31 cellular contexts compared by ENCODE assay signal in the genomic region with DNA sequence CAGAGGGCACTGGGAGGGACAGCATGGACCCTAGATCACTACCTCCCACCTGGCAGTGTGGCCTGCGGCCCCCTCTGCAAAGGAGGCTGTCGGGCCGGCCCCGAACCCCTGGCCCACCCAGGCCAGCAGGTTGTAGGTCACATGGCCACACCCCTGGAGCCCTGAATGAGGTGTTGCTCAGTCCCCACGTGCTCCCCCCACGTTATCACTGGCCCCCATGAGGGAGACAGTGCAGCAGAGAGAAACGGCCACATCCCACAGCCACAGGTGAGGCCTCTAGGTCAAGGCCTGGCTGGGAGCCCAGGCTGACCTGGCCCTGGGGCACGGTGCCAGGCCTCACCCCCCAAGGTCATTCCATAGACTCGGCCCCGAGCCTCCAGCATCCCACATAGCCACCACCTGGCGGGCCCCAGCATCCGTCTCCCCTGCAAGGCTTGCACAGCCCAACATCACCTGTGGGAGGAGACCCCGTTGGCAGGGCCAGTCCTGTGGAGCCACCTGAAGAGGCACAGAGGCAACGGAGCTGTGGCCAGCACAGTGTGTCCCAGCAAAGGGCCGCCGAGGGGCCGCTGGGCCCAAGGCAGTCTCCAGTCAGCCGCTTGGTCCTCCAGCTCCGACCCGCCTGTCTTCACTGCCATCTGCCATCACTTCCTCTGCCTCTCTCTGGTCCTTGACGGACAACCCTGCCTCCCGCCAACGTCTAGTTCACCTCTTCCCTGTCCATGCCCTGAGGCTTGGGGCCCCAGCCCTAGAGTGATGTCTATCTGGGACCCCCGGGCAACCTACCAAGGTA. TPM values are rescaled to one million over a fixed set of nuclear protein-coding genes. Genes with fewer than 3 reads are reported as not detected.
"Had no signal": no experiment of that assay in that cellular context is flagged by ENCODE, and none has a peak within 500 bp of the region (broad histone marks: within the 10 kb centered on the region; RNA-seq: fewer than 3 reads in every experiment).

No MANE protein-coding gene starts in this region.

- H3K4me1 Mint-ChIP-seq: activated CD4-positive, alpha-beta memory T cell treated with anti-CD3 and anti-CD28 coated beads, Interleukin-2, amount 10 ng/mL, durations not matched to agents 7 days and 5 days; activated CD4-positive, alpha-beta T cell treated with anti-CD3 and anti-CD28 coated beads for 36 hours had no signal

- H3K9me3 Mint-ChIP-seq: activated CD4-positive, alpha-beta memory T cell treated with anti-CD3 and anti-CD28 coated beads, Interleukin-2, amount 10 ng/mL, durations not matched to agents 7 days and 5 days; activated naive CD4-positive, alpha-beta T cell treated with anti-CD3 and anti-CD28 coated beads for 36 hours; activated T-helper 17 cell treated with anti-CD3 and anti-CD28 coated beads, Interleukin-2, amount 50 U/mL, for 72 hours had no signal

- H3K36me3 ChIP-seq: colonic mucosa had no signal

- H3K9me3 ChIP-seq: colonic mucosa had no signal

- H3K27me3 Mint-ChIP-seq: activated CD4-positive, alpha-beta memory T cell treated with anti-CD3 and anti-CD28 coated beads, Interleukin-2, amount 10 ng/mL, durations not matched to agents 7 days and 5 days; activated CD4-positive, alpha-beta T cell treated with anti-CD3 and anti-CD28 coated beads for 36 hours; activated naive CD8-positive, alpha-beta T cell; activated T-helper 17 cell treated with anti-CD3 and anti-CD28 coated beads, Interleukin-2, amount 50 U/mL, for 72 hours; T-helper 17 cell had no signal

- ATAC-seq: activated CD4-positive, alpha-beta T cell treated with anti-CD3 and anti-CD28 coated beads for 36 hours; activated T-helper 17 cell treated with anti-CD3 and anti-CD28 coated beads, Interleukin-2, amount 50 U/mL, for 72 hours; T-helper 17 cell had no signal

- H3K27ac Mint-ChIP-seq: activated CD4-positive, alpha-beta memory T cell treated with anti-CD3 and anti-CD28 coated beads, Interleukin-2, amount 10 ng/mL, durations not matched to agents 7 days and 5 days; activated CD4-positive, alpha-beta T cell treated with anti-CD3 and anti-CD28 coated beads for 36 hours; activated naive CD4-positive, alpha-beta T cell treated with anti-CD3 and anti-CD28 coated beads for 36 hours; activated naive CD8-positive, alpha-beta T cell; activated T-helper 17 cell treated with anti-CD3 and anti-CD28 coated beads, Interleukin-2, amount 50 U/mL, for 72 hours; T-helper 17 cell had no signal

- H3K4me1 ChIP-seq: colonic mucosa had no signal

- H3K27me3 ChIP-seq: colonic mucosa had no signal

- DNase-seq: activated CD4-positive, alpha-beta memory T cell treated with anti-CD3 and anti-CD28 coated beads, Interleukin-2, amount 10 ng/mL, durations not matched to agents 7 days and 5 days; activated CD4-positive, alpha-beta T cell treated with anti-CD3 and anti-CD28 coated beads for 36 hours; activated CD4-positive, alpha-beta T cell treated with anti-CD3 and anti-CD28 coated beads, Interleukin-2, amount 50 U/mL, for 1 hour; activated gamma-delta T cell; activated naive CD4-positive, alpha-beta T cell treated with anti-CD3 and anti-CD28 coated beads for 36 hours; activated T-cell treated with anti-CD3 and anti-CD28 coated beads for 4 hours; activated T-cell treated with anti-CD3 and anti-CD28 coated beads, Interleukin-2, amount 50 U/mL, for 48 hours; amygdala; colonic mucosa; NCI-H1048; NCI-H146; NCI-H187 treated with DMSO at 0.1 percent for 48 hours; NCI-H2081 treated with DMSO at 0.1 percent for 48 hours; NCI-H2171; NCI-H2227 treated with DMSO at 0.1 percent for 48 hours; NCI-H446 treated with DMSO at 0.1 percent for 48 hours; NCI-H524 treated with DMSO at 0.1 percent for 48 hours; NCI-H774; SIG-M5; T-helper 17 cell; T-helper 9 cell had no signal

- H3K4me3 Mint-ChIP-seq: activated CD4-positive, alpha-beta memory T cell treated with anti-CD3 and anti-CD28 coated beads, Interleukin-2, amount 10 ng/mL, durations not matched to agents 7 days and 5 days; activated CD4-positive, alpha-beta T cell treated with anti-CD3 and anti-CD28 coated beads for 36 hours; activated naive CD4-positive, alpha-beta T cell treated with anti-CD3 and anti-CD28 coated beads for 36 hours; activated naive CD8-positive, alpha-beta T cell; activated T-helper 17 cell treated with anti-CD3 and anti-CD28 coated beads, Interleukin-2, amount 50 U/mL, for 72 hours; brain had no signal

- H3K4me3 ChIP-seq: colonic mucosa had no signal

- H3K36me3 Mint-ChIP-seq: activated naive CD8-positive, alpha-beta T cell had no signal

- H3K27ac ChIP-seq: colonic mucosa, VCaP had no signal

RNA-seq across cellular contexts. Expression of a gene that starts 53.1 kb away (rescaled TPM):
- total RNA-seq: activated CD4-positive, alpha-beta memory T cell treated with anti-CD3 and anti-CD28 coated beads, Interleukin-2, amount 10 ng/mL, durations not matched to agents 7 days and 5 days; activated CD4-positive, alpha-beta T cell treated with anti-CD3 and anti-CD28 coated beads for 36 hours; activated CD8-positive, alpha-beta memory T cell treated with anti-CD3 and anti-CD28 coated beads for 36 hours; activated naive CD4-positive, alpha-beta T cell treated with anti-CD3 and anti-CD28 coated beads for 36 hours; activated T-helper 17 cell treated with anti-CD3 and anti-CD28 coated beads, Interleukin-2, amount 50 U/mL, for 72 hours; astrocyte; cerebellum; colonic mucosa; M059J; OCI-LY7; RPMI7951; T-helper 17 cell had no signal
